Comparison of ENCODE assay signal across 13 cellular contexts in genomic region chr4:25532579-25532978, GRCh38.
"Had no signal": no experiment of that assay in that cellular context is flagged by ENCODE, and none has a peak within 500 bp of the region (broad histone marks: within the 10 kb centered on the region; RNA-seq: fewer than 3 reads in every experiment).

No MANE protein-coding gene starts in this region.

- H3K4me3 Mint-ChIP-seq: activated B cell treated with CpG ODN at 0.5 μM for 24 hours; activated T-helper 1 cell treated with anti-CD3 and anti-CD28 coated beads, Interleukin-12 subunit alpha, Interleukin-12 subunit beta, Interleukin-2, Interleukin-4 antibody, amounts not matched to agents 30 ng/mL and 10 ng/mL and 1 ng/mL, durations not matched to agents 14 hours and 24 hours and 36 hours; memory B cell; neural crest cell; T-helper 2 cell treated with Interferon-gamma antibody and Interleukin-4, amounts not matched to agents 5 μg/mL and 100 μg/mL, for 36 hours had no signal

- H3K4me1 ChIP-seq: heart right ventricle had no signal

- H3K27me3 ChIP-seq: brain microvascular endothelial cell, heart right ventricle, stomach had no signal

- H3K36me3 ChIP-seq: brain microvascular endothelial cell, heart right ventricle, stomach had no signal

- DNase-seq: activated B cell treated with CpG ODN at 0.5 μM for 24 hours; activated CD4-positive, alpha-beta T cell treated with anti-CD3 and anti-CD28 coated beads, Interleukin-2, amount 50 U/mL, for 1 hour; aorta; brain microvascular endothelial cell; heart right ventricle; stimulated activated CD4-positive, alpha-beta T cell treated with anti-CD3 and anti-CD28 coated beads, Interleukin-12 subunit alpha, Interleukin-12 subunit beta, amount 100 ng/mL, for 4 hours; stomach had no signal

- ATAC-seq: heart right ventricle had no signal

- H3K27ac ChIP-seq: brain microvascular endothelial cell, coronary artery, heart right ventricle, SK-N-MC, stomach had no signal

- H3K27ac Mint-ChIP-seq: activated B cell treated with CpG ODN at 0.5 μM for 24 hours; activated T-helper 1 cell treated with anti-CD3 and anti-CD28 coated beads, Interleukin-12 subunit alpha, Interleukin-12 subunit beta, Interleukin-2, Interleukin-4 antibody, amounts not matched to agents 30 ng/mL and 10 ng/mL and 1 ng/mL, durations not matched to agents 14 hours and 24 hours and 36 hours; memory B cell; T-helper 2 cell treated with Interferon-gamma antibody and Interleukin-4, amounts not matched to agents 5 μg/mL and 100 μg/mL, for 36 hours had no signal

- H3K4me3 ChIP-seq: coronary artery, heart right ventricle, SK-N-MC, stomach had no signal

- H3K9me3 Mint-ChIP-seq: activated B cell treated with CpG ODN at 0.5 μM for 24 hours; activated T-helper 1 cell treated with anti-CD3 and anti-CD28 coated beads, Interleukin-12 subunit alpha, Interleukin-12 subunit beta, Interleukin-2, Interleukin-4 antibody, amounts not matched to agents 30 ng/mL and 10 ng/mL and 1 ng/mL, durations not matched to agents 14 hours and 24 hours and 36 hours; T-helper 2 cell treated with Interferon-gamma antibody and Interleukin-4, amounts not matched to agents 5 μg/mL and 100 μg/mL, for 36 hours had no signal

- H3K9me3 ChIP-seq: heart right ventricle, stomach had no signal
